ENCODE assay signal across 8 cellular contexts in the genomic region with DNA sequence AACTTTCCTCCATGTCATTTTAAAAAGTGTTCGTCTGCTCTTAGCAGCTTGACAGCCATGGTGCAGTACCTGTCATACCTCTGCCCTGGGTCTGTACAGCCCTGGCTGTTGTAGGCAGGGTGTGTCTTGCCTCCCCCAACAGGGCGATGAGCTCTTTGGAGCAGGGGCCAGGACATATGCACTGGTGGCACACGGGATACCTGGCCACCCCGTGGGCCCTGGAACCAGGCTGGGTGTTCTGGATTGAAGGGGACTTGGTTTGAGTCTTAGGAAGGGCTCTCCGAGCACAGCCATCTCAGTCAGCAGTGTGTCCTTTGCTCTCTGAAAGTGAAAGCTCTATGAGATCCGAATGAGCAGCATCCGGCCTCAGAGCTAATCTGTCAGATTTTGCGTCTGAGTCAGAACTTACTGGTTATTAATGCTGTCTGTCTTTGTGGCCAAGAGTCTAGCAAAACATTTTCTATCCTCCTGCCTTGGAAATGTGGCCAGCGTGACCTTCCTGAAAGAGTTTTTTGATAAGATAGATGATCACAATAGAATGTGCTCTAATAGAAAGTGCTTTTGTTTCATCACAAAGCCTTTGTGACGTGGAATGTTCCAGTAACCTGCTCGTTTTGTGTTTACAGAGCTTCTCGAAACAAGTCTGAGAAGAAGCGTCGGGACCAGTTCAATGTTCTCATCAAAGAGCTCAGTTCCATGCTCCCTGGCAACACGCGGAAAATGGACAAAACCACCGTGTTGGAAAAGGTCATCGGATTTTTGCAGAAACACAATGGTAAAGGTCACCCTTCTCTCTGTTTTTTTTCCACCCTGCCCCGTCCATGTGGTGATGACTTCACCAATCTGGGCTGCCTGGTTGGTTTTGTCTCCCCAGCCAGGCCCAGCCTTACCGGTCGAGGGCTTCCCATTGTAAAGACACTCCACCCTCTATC.
DNase-seq lines count a peak whose midpoint lies in the region; ATAC-seq and TF ChIP-seq lines count a peak whose summit lies in the region.

No MANE protein-coding gene starts in this region.

- intact Hi-C loops in lower leg skin (cut with DNase I; ENCODE audit: low total_unique reads) = no loop called here

- no peaks in the 10 kb centered on the region for H3K9me3 Mint-ChIP-seq in T-helper 2 cell treated with Interferon-gamma antibody and Interleukin-4, amounts not matched to agents 5 μg/mL and 100 μg/mL, for 36 hours

- TF ChIP-seq CTCF in osteoblast (IDR thresholded peaks at IDR 0.05; ENCODE audit: extremely low read depth, low read depth, low read length) = no peak
- no peak for TF ChIP-seq CTCF in lower leg skin (IDR thresholded peaks at IDR 0.05)

- DNase-seq in Ammon's horn (ENCODE audit: low spot score) (peak; percentile 33), epithelial cell of prostate (ENCODE audit: low read depth, low spot score) (no peak), osteoblast (ENCODE audit: insufficient read length, low spot score, missing footprints) (peak; percentile 90), COR-L47 (lab: John Stamatoyannopoulos, UW) (no peak), lower leg skin (ENCODE audit: low spot score in 2 of 2) (no peak)
- no peak for DNase-seq in T-helper 2 cell treated with Interferon-gamma antibody and Interleukin-4, amounts not matched to agents 5 μg/mL and 100 μg/mL, for 36 hours (ENCODE audit: low spot score)

- H3K4me3 Mint-ChIP-seq in T-helper 2 cell treated with Interferon-gamma antibody and Interleukin-4, amounts not matched to agents 5 μg/mL and 100 μg/mL, for 36 hours = peak overlapping the region; percentile 1

- peak overlapping the region; percentile 55 for H3K27ac Mint-ChIP-seq in T-helper 2 cell treated with Interferon-gamma antibody and Interleukin-4, amounts not matched to agents 5 μg/mL and 100 μg/mL, for 36 hours

- peak overlapping the region; percentile 53 for H2AFZ ChIP-seq in osteoblast (ENCODE audit: low read length)

- H3K27me3 ChIP-seq in osteoblast (ENCODE audit: insufficient read depth, low read length) = no peaks in the 10 kb centered on the region

- no peaks in the 10 kb centered on the region for H3K27me3 Mint-ChIP-seq in T-helper 2 cell treated with Interferon-gamma antibody and Interleukin-4, amounts not matched to agents 5 μg/mL and 100 μg/mL, for 36 hours (ENCODE audit: low read depth)

- no peak for TF ChIP-seq POLR2A in lower leg skin (IDR thresholded peaks at IDR 0.05)

- H3K79me2 ChIP-seq in osteoblast (ENCODE audit: insufficient read depth, low read length) = no peaks in the 10 kb centered on the region

- 68 to 73% methylated on average over 21 of the region's 21 CpGs for WGBS in lower leg skin, 2 donors

- H3K4me1 ChIP-seq in osteoblast (ENCODE audit: insufficient read depth, low read length) = peaks cover 10% of the 10 kb centered on the region

- H3K27ac ChIP-seq in epithelial cell of prostate = peak overlapping the region; percentile 10
- H3K27ac ChIP-seq in osteoblast (ENCODE audit: low read depth, low read length) = peak overlapping the region; percentile 52

- H3K4me3 ChIP-seq in osteoblast (ENCODE audit: insufficient read depth, low read length) (peak overlapping the region; percentile 17), lower leg skin (ENCODE audit: low read depth, poor library complexity, severe bottlenecking) (no peak overlapping the region)

- H3K36me3 ChIP-seq in osteoblast (ENCODE audit: insufficient read depth, low read length) = no peaks in the 10 kb centered on the region

- H3K36me3 Mint-ChIP-seq in T-helper 2 cell treated with Interferon-gamma antibody and Interleukin-4, amounts not matched to agents 5 μg/mL and 100 μg/mL, for 36 hours (ENCODE audit: low read depth) = no peaks in the 10 kb centered on the region

- peak overlapping the region; percentile 52 for H3K4me2 ChIP-seq in osteoblast (ENCODE audit: insufficient read depth, low read length)

- no peaks in the 10 kb centered on the region for H3K9me3 ChIP-seq in osteoblast (ENCODE audit: low read depth, low read length)

- H4K20me1 ChIP-seq in osteoblast (ENCODE audit: insufficient read depth, low read length) = no peaks in the 10 kb centered on the region

- H3K4me1 Mint-ChIP-seq in T-helper 2 cell treated with Interferon-gamma antibody and Interleukin-4, amounts not matched to agents 5 μg/mL and 100 μg/mL, for 36 hours (ENCODE audit: low read depth) = peaks cover 1% of the 10 kb centered on the region

- ATAC-seq in GM21526 (IDR thresholded peaks at IDR 0.05; ENCODE audit: low FRiP score, unreplicated experiment) = peak; percentile 94
- no peak for ATAC-seq in HG03196 (IDR thresholded peaks at IDR 0.05; ENCODE audit: unreplicated experiment)

Comparison
In these comparisons a context has a peak if more than half of its experiments do, and no peak if none do; other contexts are left out.
1. DNase-seq: peak in Ammon's horn (single experiment) and osteoblast (single experiment); none in T-helper 2 cell treated with Interferon-gamma antibody and Interleukin-4, amounts not matched to agents 5 μg/mL and 100 μg/mL, for 36 hours (single experiment), epithelial cell of prostate (single experiment), COR-L47 (single experiment) and lower leg skin (0 of 2).